In the genomic region with DNA sequence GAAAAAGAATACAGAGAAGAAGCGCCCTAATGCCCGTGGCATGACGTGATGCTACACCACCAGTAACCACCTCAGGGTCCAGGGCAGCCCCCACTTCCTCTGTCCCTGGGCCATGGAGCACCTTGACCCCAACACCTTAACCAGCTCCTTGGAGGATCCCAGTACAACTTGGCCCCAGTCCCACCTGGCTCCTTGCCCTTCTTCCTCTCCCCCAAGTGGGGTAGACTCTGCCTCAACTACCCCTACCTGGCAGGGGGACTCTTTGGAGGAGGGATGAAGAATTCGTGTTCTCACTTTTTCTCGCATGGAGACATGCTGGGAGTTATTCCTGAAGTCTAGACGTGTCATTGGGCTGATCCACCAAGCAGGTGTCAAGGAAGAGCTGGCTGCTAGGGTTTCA, we compare ENCODE assay signal across 1 cellular context.
TF ChIP-seq lines count a peak whose summit lies in the region.

No MANE protein-coding gene starts in this region.

TF ChIP-seq in H1, 55 proteins besides CTCF, POLR2A, EP300 and RAD21:
- no peak for TF ChIP-seq JUND (IDR thresholded peaks at IDR 0.05; ENCODE audit: low read length)
- TF ChIP-seq GTF2F1 (IDR thresholded peaks at IDR 0.05; ENCODE audit: borderline replicate concordance, low read depth, low read length): no peak
